In genomic region chr2:39881948-39882347, GRCh38 we compare ENCODE assay signal across 25 cellular contexts.
"Had no signal": no experiment of that assay in that cellular context is flagged by ENCODE, and none has a peak within 500 bp of the region (broad histone marks: within the 10 kb centered on the region; RNA-seq: fewer than 3 reads in every experiment).

No MANE protein-coding gene starts in this region.

- H3K4me1 ChIP-seq: adrenal gland, body of pancreas had no signal

- H3K4me3 ChIP-seq: adrenal gland, body of pancreas, PC-9 had no signal

- H3K9me3 ChIP-seq: adrenal gland, body of pancreas had no signal

- DNase-seq: activated CD4-positive, alpha-beta memory T cell treated with anti-CD3 and anti-CD28 coated beads, Interleukin-2, amount 10 ng/mL, durations not matched to agents 7 days and 5 days; activated CD4-positive, alpha-beta T cell treated with anti-CD3 and anti-CD28 coated beads for 36 hours; activated CD4-positive, alpha-beta T cell treated with anti-CD3 and anti-CD28 coated beads, Interleukin-2, amount 50 U/mL, for 1 hour; activated CD4-positive, CD25-positive, alpha-beta regulatory T cell; activated gamma-delta T cell; activated naive CD4-positive, alpha-beta T cell treated with anti-CD3 and anti-CD28 coated beads for 36 hours; activated naive CD8-positive, alpha-beta T cell treated with anti-CD3 and anti-CD28 coated beads for 36 hours; activated T-cell treated with anti-CD3 and anti-CD28 coated beads for 4 hours; activated T-cell treated with anti-CD3 and anti-CD28 coated beads, Interleukin-2, amount 50 U/mL, for 48 hours; adrenal gland; aorta; body of pancreas; Karpas-422; MM.1S; NCI-H1105; NCI-H1436; NCI-H1694 treated with DMSO at 0.1 percent for 48 hours; NCI-H2029 treated with DMSO at 0.1 percent for 48 hours; NCI-H345; NCI-H524; SHP77 treated with DMSO at 0.1 percent for 48 hours; T-helper 17 cell; T-helper 9 cell had no signal

- H3K36me3 ChIP-seq: adrenal gland had no signal

- H3K27ac ChIP-seq: adrenal gland, body of pancreas, PC-9, VCaP had no signal

- H3K27me3 ChIP-seq: adrenal gland, body of pancreas had no signal

- ATAC-seq: body of pancreas, T-helper 17 cell had no signal
